Comparison of ENCODE assay signal across 17 cellular contexts in genomic region chr12:115443351-115443938, GRCh38.
DNase-seq lines count a peak whose midpoint lies in the region; ATAC-seq and TF ChIP-seq lines count a peak whose summit lies in the region.
"Had no signal": no experiment of that assay in that cellular context is flagged by ENCODE, and none has a peak within 500 bp of the region (broad histone marks: within the 10 kb centered on the region; RNA-seq: fewer than 3 reads in every experiment).

No MANE protein-coding gene starts in this region.

- H3K4me1 ChIP-seq in endodermal cell (ENCODE audit: control insufficient read depth, insufficient read depth, low read length): no peaks in the 10 kb centered on the region
- H3K4me1 ChIP-seq in tibial artery: no peaks in the 10 kb centered on the region

- H3K4me1 Mint-ChIP-seq in endodermal cell: peaks cover 8% of the 10 kb centered on the region
- H3K4me1 Mint-ChIP-seq in CD4-positive, alpha-beta T cell (ENCODE audit: low read depth): no peaks in the 10 kb centered on the region
- H3K4me1 Mint-ChIP-seq: CD4-positive, CD25-positive, alpha-beta regulatory T cell; H9; IgD-negative memory B cell had no signal

- TF ChIP-seq CTCF in endodermal cell (conservative IDR thresholded peaks at IDR 0.05): no peak
- TF ChIP-seq CTCF in tibial artery (IDR thresholded peaks at IDR 0.05): no peak
- no peak for TF ChIP-seq CTCF in CD4-positive, alpha-beta T cell (IDR thresholded peaks at IDR 0.05)

- POLR2A ChIA-PET in CD4-positive, alpha-beta T cell (lab: Charles Lee): no interaction called here

- H3K27me3 ChIP-seq in endodermal cell (ENCODE audit: control insufficient read depth, insufficient read depth, low read length, poor library complexity, severe bottlenecking) (peaks cover 27% of the 10 kb centered on the region), tibial artery (peaks cover 0 to 3% of the 10 kb centered on the region in 2 donors)
- no peaks in the 10 kb centered on the region for H3K27me3 ChIP-seq in CD4-positive, alpha-beta T cell (ENCODE audit: control insufficient read depth, insufficient read depth, low read length)
- H3K27me3 ChIP-seq: BLaER1 treated with 17β-estradiol and CSF1 and Interleukin-3, amounts not matched to agents 10 nM and 100 nM had no signal

- H3K4me3 Mint-ChIP-seq in endodermal cell: no peak overlapping the region
- H3K4me3 Mint-ChIP-seq in CD4-positive, alpha-beta T cell: no peak overlapping the region
- H3K4me3 Mint-ChIP-seq: CD4-positive, CD25-positive, alpha-beta regulatory T cell; H9; IgD-negative memory B cell had no signal

- no peaks in the 10 kb centered on the region for H3K36me3 ChIP-seq in endodermal cell (ENCODE audit: control insufficient read depth, insufficient read depth, low read length)
- H3K36me3 ChIP-seq in tibial artery: no peaks in the 10 kb centered on the region
- H3K36me3 ChIP-seq: BLaER1 treated with 17β-estradiol and CSF1 and Interleukin-3, amounts not matched to agents 10 nM and 100 nM had no signal

- H3K4me3 ChIP-seq in endodermal cell (ENCODE audit: low read length) (no peak overlapping the region), tibial artery (no peak overlapping the region)
- H3K4me3 ChIP-seq: BLaER1 treated with 17β-estradiol and CSF1 and Interleukin-3, amounts not matched to agents 10 nM and 100 nM had no signal

- no peak overlapping the region for H3K27ac Mint-ChIP-seq in endodermal cell
- no peak overlapping the region for H3K27ac Mint-ChIP-seq in CD4-positive, alpha-beta T cell
- H3K27ac Mint-ChIP-seq: CD4-positive, CD25-positive, alpha-beta regulatory T cell; H9; IgD-negative memory B cell had no signal

- CTCF ChIA-PET in CD4-positive, alpha-beta T cell (lab: Charles Lee): no interaction called here

- intact Hi-C loops in tibial artery (cut with DNase I; ENCODE audit: low total_unique reads): no loop called here
- intact Hi-C loops in CD4-positive, alpha-beta T cell (cut with DNase I, micrococcal nuclease): no loop called here

- DNase-seq in NCI-H1105 treated with DMSO at 0.1 percent for 48 hours (lab: John Stamatoyannopoulos, UW) (peak; percentile 47), NCI-H1105 (lab: John Stamatoyannopoulos, UW) (no peak), ELF-1 (ENCODE audit: low read depth, low spot score) (peak; percentile 79), endodermal cell (peak; percentile 21), tibial artery (no peak), DMS114 treated with DMSO at 0.1 percent for 48 hours (lab: John Stamatoyannopoulos, UW; ENCODE audit: unreplicated experiment) (no peak)
- DNase-seq in CD4-positive, alpha-beta T cell: no peak
- DNase-seq: ACHN; Calu3; CD4-positive, CD25-positive, alpha-beta regulatory T cell; EL; GDM1; GOT3; H9; KG1 had no signal

- no peaks in the 10 kb centered on the region for H3K9me3 ChIP-seq in endodermal cell (ENCODE audit: control insufficient read depth, low read length)
- no peaks in the 10 kb centered on the region for H3K9me3 ChIP-seq in tibial artery
- H3K9me3 ChIP-seq in CD4-positive, alpha-beta T cell (ENCODE audit: control insufficient read depth, low read length): no peaks in the 10 kb centered on the region
- H3K9me3 ChIP-seq: BLaER1 treated with 17β-estradiol and CSF1 and Interleukin-3, amounts not matched to agents 10 nM and 100 nM had no signal

- H3K9ac ChIP-seq in endodermal cell (ENCODE audit: extremely low read depth, low read length, poor library complexity, severe bottlenecking): no peak overlapping the region
- H3K9ac ChIP-seq: BLaER1 treated with 17β-estradiol and CSF1 and Interleukin-3, amounts not matched to agents 10 nM and 100 nM had no signal

- peaks cover 34% of the 10 kb centered on the region for H3K27me3 Mint-ChIP-seq in endodermal cell (ENCODE audit: insufficient read depth)
- no peaks in the 10 kb centered on the region for H3K27me3 Mint-ChIP-seq in CD4-positive, alpha-beta T cell
- H3K27me3 Mint-ChIP-seq: IgD-negative memory B cell had no signal

- H3K9me3 Mint-ChIP-seq in endodermal cell: no peaks in the 10 kb centered on the region
- peaks cover under 1% of the 10 kb centered on the region for H3K9me3 Mint-ChIP-seq in CD4-positive, alpha-beta T cell
- H3K9me3 Mint-ChIP-seq: H9 had no signal

- 92 to 95% methylated on average over 3 to 4 of the region's 4 CpGs for WGBS in endodermal cell (ENCODE audit: insufficient coverage in 1 of 2, insufficient read length in 1 of 2), 2 experiments

- H3K27ac ChIP-seq in endodermal cell (ENCODE audit: low read depth, low read length) (no peak overlapping the region), tibial artery (no peak overlapping the region)
- H3K27ac ChIP-seq in CD4-positive, alpha-beta T cell (ENCODE audit: low read depth, low read length): no peak overlapping the region
- H3K27ac ChIP-seq: BLaER1 treated with 17β-estradiol and CSF1 and Interleukin-3, amounts not matched to agents 10 nM and 100 nM had no signal

- no peak for ATAC-seq in CD4-positive, alpha-beta T cell (ENCODE audit: poor library complexity)

- no peaks in the 10 kb centered on the region for H3K36me3 Mint-ChIP-seq in endodermal cell (ENCODE audit: low read depth)
- no peaks in the 10 kb centered on the region for H3K36me3 Mint-ChIP-seq in CD4-positive, alpha-beta T cell (ENCODE audit: low read depth)
- H3K36me3 Mint-ChIP-seq: CD4-positive, CD25-positive, alpha-beta regulatory T cell; IgD-negative memory B cell had no signal

Comparison
In these comparisons a context has a peak if more than half of its experiments do, and no peak if none do; other contexts are left out.
1. DNase-seq: peak in NCI-H1105 treated with DMSO at 0.1 percent for 48 hours (single experiment), ELF-1 (single experiment) and endodermal cell (single experiment); none in NCI-H1105 (single experiment), tibial artery (0 of 2), CD4-positive, alpha-beta T cell (0 of 10) and DMS114 treated with DMSO at 0.1 percent for 48 hours (single experiment).